Comparison of ENCODE assay signal across 1 cellular context in the genomic region with DNA sequence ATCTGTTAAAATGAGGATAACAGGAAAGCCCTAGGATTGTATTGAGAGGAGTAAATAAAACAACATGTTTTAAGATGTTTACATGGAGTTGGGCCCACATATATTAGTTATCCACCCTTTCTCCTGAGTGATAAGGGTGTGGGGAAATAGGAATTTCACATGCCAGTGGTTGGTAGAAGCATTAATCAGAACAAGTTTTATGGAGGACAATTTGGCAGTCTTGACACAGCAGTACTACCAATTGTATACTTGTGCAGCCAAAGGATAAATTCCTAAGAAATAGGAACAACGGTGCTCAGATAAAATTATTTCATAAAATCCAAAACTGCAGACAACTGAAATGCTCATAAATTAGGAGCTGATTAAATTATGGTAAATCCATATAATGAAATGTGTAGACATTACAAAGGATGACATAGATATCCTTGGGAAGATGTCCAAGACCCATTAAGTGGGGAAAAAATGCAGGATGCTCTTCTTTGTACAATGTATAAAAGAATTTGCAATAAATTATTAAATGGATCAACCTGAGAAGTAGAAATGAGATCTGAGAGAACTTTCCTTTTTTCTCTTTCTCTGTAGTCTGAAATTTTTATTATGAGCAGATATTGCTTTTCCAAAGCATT.
TF ChIP-seq lines count a peak whose summit lies in the region.

No MANE protein-coding gene starts in this region.

TF ChIP-seq in SK-N-SH treated with all-trans-retinoic acid at 6 μM for 48 hours, 23 proteins besides CTCF, POLR2A, EP300 and RAD21 (continued from another document):
- no peak for TF ChIP-seq TSHZ2 (CRISPR knock-in tag; IDR thresholded peaks at IDR 0.05)
- no peak for TF ChIP-seq CSRNP3 (CRISPR knock-in tag; IDR thresholded peaks at IDR 0.05)
- no peak for TF ChIP-seq GLIS3 (CRISPR knock-in tag; IDR thresholded peaks at IDR 0.05)
- TF ChIP-seq RARB (CRISPR knock-in tag; IDR thresholded peaks at IDR 0.05) = no peak
- TF ChIP-seq ZNF70 (CRISPR knock-in tag; IDR thresholded peaks at IDR 0.05) = no peak
- no peak for TF ChIP-seq ESRRG (CRISPR knock-in tag; IDR thresholded peaks at IDR 0.05)
